ENCODE assay signal across 28 cellular contexts in the genomic region with DNA sequence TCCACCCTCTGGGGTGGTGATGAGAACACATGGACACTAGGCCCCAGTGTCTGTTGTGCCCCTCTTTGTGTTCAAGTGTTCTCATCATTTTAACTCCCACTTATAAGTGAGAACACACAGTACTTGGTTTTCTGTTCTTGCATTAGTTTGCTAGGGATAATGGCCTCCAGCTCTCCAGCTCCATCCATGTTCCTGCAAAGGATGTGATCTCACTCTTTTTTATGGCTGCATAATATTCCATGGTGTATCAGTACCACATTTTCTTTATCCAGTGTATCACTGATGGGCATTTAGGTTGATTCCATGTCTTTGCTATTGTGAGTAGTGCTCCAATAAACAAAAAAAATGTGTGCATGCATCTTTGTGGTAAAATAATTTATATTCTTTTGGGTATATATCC.
DNase-seq lines count a peak whose midpoint lies in the region; ATAC-seq, FAIRE-seq and TF ChIP-seq lines count a peak whose summit lies in the region.
"Had no signal": no experiment of that assay in that cellular context is flagged by ENCODE, and none has a peak within 500 bp of the region (broad histone marks: within the 10 kb centered on the region; RNA-seq: fewer than 3 reads in every experiment).

No MANE protein-coding gene starts in this region.

- no peaks in the 10 kb centered on the region for H3K36me3 ChIP-seq in IMR-90 (ENCODE audit: control insufficient read depth, insufficient read depth, low read length)
- no peaks in the 10 kb centered on the region for H3K36me3 ChIP-seq in K562 (ENCODE audit: control insufficient read depth, insufficient read depth, low read length)
- H3K36me3 ChIP-seq: BE2C, BLaER1 had no signal

- H3K18ac ChIP-seq in H9 (ENCODE audit: insufficient read length, low read depth, low read length): no peak overlapping the region
- H3K18ac ChIP-seq in IMR-90 (ENCODE audit: low read depth, low read length): no peak overlapping the region

- no peaks in the 10 kb centered on the region for H3K9me3 Mint-ChIP-seq in H9

- TF ChIP-seq CTCF in H9 (conservative IDR thresholded peaks at IDR 0.05): no peak
- TF ChIP-seq CTCF in IMR-90 (conservative IDR thresholded peaks at IDR 0.05; ENCODE audit: low read depth, low read length): no peak
- no peak for TF ChIP-seq CTCF in K562 (IDR thresholded peaks at IDR 0.05 in 2 of 3, conservative IDR thresholded peaks at IDR 0.05 in 1 of 3; ENCODE audit: insufficient read depth in 2 of 3, low read depth in 1 of 3, low read length in 3 of 3)

- H2AFZ ChIP-seq in H9 (ENCODE audit: low read length): no peak overlapping the region
- no peak overlapping the region for H2AFZ ChIP-seq in IMR-90 (replicated peaks; ENCODE audit: low read length, poor library complexity)
- no peak overlapping the region for H2AFZ ChIP-seq in K562 (ENCODE audit: low read depth, low read length)

- TF ChIP-seq POLR2A in IMR-90 (IDR thresholded peaks at IDR 0.05; ENCODE audit: low read depth, low read length): no peak
- no peak for TF ChIP-seq POLR2A in K562 (conservative IDR thresholded peaks at IDR 0.05)

- in situ Hi-C loops in IMR-90 (cut with MboI; ENCODE audit: low sequenced_read_pairs): no loop called here
- in situ Hi-C loops in K562 (cut with MboI): no loop called here

- ATAC-seq in IMR-90 (ENCODE audit: low read depth) (no peak), K562 (no peak), HG03139 (IDR thresholded peaks at IDR 0.05; ENCODE audit: unreplicated experiment) (no peak), right cardiac atrium (no peak), GM21717 (IDR thresholded peaks at IDR 0.05; ENCODE audit: unreplicated experiment) (no peak)
- ATAC-seq: GM12878 had no signal

- no peak overlapping the region for H3K27ac ChIP-seq in H9 (ENCODE audit: insufficient read length, low read depth, low read length)
- H3K27ac ChIP-seq in IMR-90 (ENCODE audit: insufficient read depth, low read length): no peak overlapping the region
- no peak overlapping the region for H3K27ac ChIP-seq in K562 (ENCODE audit: extremely low read depth, low read depth, low read length)
- H3K27ac ChIP-seq in right cardiac atrium (ENCODE audit: low read length): no peak overlapping the region
- H3K27ac ChIP-seq: BLaER1 had no signal

- H4K20me1 ChIP-seq in H9 (ENCODE audit: control insufficient read depth, insufficient read depth, insufficient read length) (no peaks in the 10 kb centered on the region), IMR-90 (ENCODE audit: insufficient read depth, low read length) (no peaks in the 10 kb centered on the region), K562 (replicated peaks; ENCODE audit: control insufficient read depth, insufficient read depth, low read length) (no peaks in the 10 kb centered on the region)
- H4K20me1 ChIP-seq: BLaER1 had no signal

- no peak overlapping the region for H2BK12ac ChIP-seq in H9 (ENCODE audit: insufficient read length, low read depth, low read length)

- no peak overlapping the region for H3K27ac Mint-ChIP-seq in H9
- H3K27ac Mint-ChIP-seq: CD4-positive, alpha-beta memory T cell; CD4-positive, CD25-positive, alpha-beta regulatory T cell; CD8-positive, alpha-beta memory T cell had no signal

- H3K9me3 ChIP-seq in H9 (ENCODE audit: control insufficient read depth, low read depth, low read length): no peaks in the 10 kb centered on the region
- H3K9me3 ChIP-seq in IMR-90 (ENCODE audit: control insufficient read depth, insufficient read depth, low read length): no peaks in the 10 kb centered on the region
- no peaks in the 10 kb centered on the region for H3K9me3 ChIP-seq in K562 (replicated peaks; ENCODE audit: control insufficient read depth, insufficient read depth, low read depth, low read length)
- no peaks in the 10 kb centered on the region for H3K9me3 ChIP-seq in right cardiac atrium (ENCODE audit: control insufficient read depth, low read length)
- H3K9me3 ChIP-seq: BE2C, BLaER1 had no signal

- peak overlapping the region; percentile 23 for H3K9ac ChIP-seq in H9 (ENCODE audit: extremely low read depth, insufficient read length, low read length)
- H3K9ac ChIP-seq in IMR-90 (ENCODE audit: low read depth, low read length): no peak overlapping the region
- H3K9ac ChIP-seq in K562 (ENCODE audit: insufficient read depth in 1 of 2, low read depth in 2 of 2, low read length in 2 of 2): no peak overlapping the region
- H3K9ac ChIP-seq: BLaER1 had no signal

- intact Hi-C loops in IMR-90 (cut with micrococcal nuclease) (no loop called here), K562 (cut with micrococcal nuclease) (no loop called here), right cardiac atrium (cut with DNase I) (no loop called here)

- no peak overlapping the region for H4K5ac ChIP-seq in H9 (ENCODE audit: insufficient read length, low read depth, low read length)
- H4K5ac ChIP-seq in IMR-90 (ENCODE audit: low read depth, low read length): no peak overlapping the region

- POLR2A ChIA-PET in IMR-90 (lab: Charles Lee; ENCODE audit: unreplicated experiment) (no interaction called here), K562 (lab: Yijun Ruan, JAX) (no interaction called here)

- dilution Hi-C loops in IMR-90 (cut with HindIII; ENCODE audit: low sequenced_read_pairs, unreplicated experiment): no loop called here

- H4K91ac ChIP-seq in H9 (ENCODE audit: insufficient read length, low read depth, low read length): no peak overlapping the region
- H4K91ac ChIP-seq in IMR-90 (ENCODE audit: insufficient read depth, low read depth, low read length): no peak overlapping the region

- H3K9me1 ChIP-seq in IMR-90 (ENCODE audit: insufficient read depth, low read length): no peaks in the 10 kb centered on the region
- no peaks in the 10 kb centered on the region for H3K9me1 ChIP-seq in K562 (ENCODE audit: control insufficient read depth, insufficient read depth, low read length)

- H3K27me3 ChIP-seq in H9 (ENCODE audit: insufficient read depth, low read length) (no peaks in the 10 kb centered on the region), IMR-90 (ENCODE audit: control insufficient read depth, insufficient read depth, low read length) (no peaks in the 10 kb centered on the region), K562 (ENCODE audit: control insufficient read depth in 2 of 2, insufficient read depth in 2 of 2, low read length in 2 of 2) (no peaks in the 10 kb centered on the region), right cardiac atrium (ENCODE audit: control insufficient read depth, insufficient read depth) (no peaks in the 10 kb centered on the region)
- H3K27me3 ChIP-seq: BE2C, BLaER1 had no signal

- no peak for TF ChIP-seq EP300 in K562 (IDR thresholded peaks at IDR 0.05; ENCODE audit: low read length)

- no peak overlapping the region for H2BK5ac ChIP-seq in H9 (ENCODE audit: insufficient read length, low read length)
- H2BK5ac ChIP-seq in IMR-90 (ENCODE audit: low read depth, low read length, poor library complexity, severe bottlenecking): no peak overlapping the region

- CTCF ChIA-PET in IMR-90 (lab: Yijun Ruan, JAX) (interaction anchor here (1.4 kb wide), 1 partner anchor 11 kb away, joined by 6 read pairs; no protein-coding TSS in a partner anchor), K562 (lab: Yijun Ruan, JAX; ENCODE audit: low intra/inter-chr PET ratio) (no interaction called here)

- no peak overlapping the region for H3K56ac ChIP-seq in H9 (ENCODE audit: insufficient read length, low read depth, low read length)
- H3K56ac ChIP-seq in IMR-90 (ENCODE audit: extremely low read depth, insufficient read depth, low read length): no peak overlapping the region

- no peak overlapping the region for H2BK15ac ChIP-seq in H9 (ENCODE audit: low read depth, low read length)
- H2BK15ac ChIP-seq in IMR-90 (ENCODE audit: low read depth, low read length): no peak overlapping the region

- no peak overlapping the region for H2AK5ac ChIP-seq in H9 (ENCODE audit: insufficient read length, low read length)
- H2AK5ac ChIP-seq in IMR-90 (ENCODE audit: low read depth, low read length): no peak overlapping the region

- H3K4me1 Mint-ChIP-seq in H9: peaks cover 0 to 5% of the 10 kb centered on the region in 2 experiments; a peak in 2 of 4 replicates
- H3K4me1 Mint-ChIP-seq: CD14-positive monocyte; CD4-positive, alpha-beta memory T cell; CD4-positive, CD25-positive, alpha-beta regulatory T cell; CD8-positive, alpha-beta memory T cell had no signal

- H3K79me2 ChIP-seq in H9 (ENCODE audit: insufficient read depth, low read length) (no peaks in the 10 kb centered on the region), K562 (ENCODE audit: control insufficient read depth, insufficient read depth, low read length) (no peaks in the 10 kb centered on the region)

- H3K27me3 Mint-ChIP-seq in H9 (ENCODE audit: low read depth): no peaks in the 10 kb centered on the region
- H3K27me3 Mint-ChIP-seq: CD4-positive, CD25-positive, alpha-beta regulatory T cell had no signal

- H2BK120ac ChIP-seq in H9 (ENCODE audit: low read depth, low read length, poor library complexity, severe bottlenecking) (no peak overlapping the region), IMR-90 (ENCODE audit: low read depth, low read length) (no peak overlapping the region)

- BruUV-seq in IMR-90 (replicated peaks; lab: Mats Ljungman, UMichigan) (no TSS peak), K562 (replicated peaks; lab: Mats Ljungman, UMichigan) (no TSS peak)

- H2AK9ac ChIP-seq in IMR-90 (replicated peaks; ENCODE audit: low read depth, low read length, poor library complexity): no peak overlapping the region

- no peaks in the 10 kb centered on the region for H3K36me3 Mint-ChIP-seq in H9 (ENCODE audit: insufficient read depth in 1 of 3, low read depth in 3 of 3)
- H3K36me3 Mint-ChIP-seq: CD14-positive monocyte; CD4-positive, alpha-beta memory T cell; CD4-positive, CD25-positive, alpha-beta regulatory T cell had no signal

- no peaks in the 10 kb centered on the region for H3K79me1 ChIP-seq in H9 (ENCODE audit: insufficient read depth, low read depth, low read length, poor library complexity, severe bottlenecking)
- H3K79me1 ChIP-seq in IMR-90 (ENCODE audit: low read depth in 1 of 2, low read length in 2 of 2): no peaks in the 10 kb centered on the region; a peak in 1 of 4 replicates

- H3K23ac ChIP-seq in H9 (ENCODE audit: insufficient read length, low read depth, low read length) (no peak overlapping the region), IMR-90 (ENCODE audit: low read depth, low read length) (no peak overlapping the region)

- DNase-seq in H9 (no peak), IMR-90 (no peak), K562 (ENCODE audit: extremely low read depth in 1 of 4, low spot score in 3 of 4) (no peak), right cardiac atrium (no peak)
- no peak for DNase-seq in stimulated activated CD4-positive, alpha-beta T cell treated with anti-CD3 and anti-CD28 coated beads, Interleukin-12 subunit alpha, Interleukin-12 subunit beta, amount 100 ng/mL, for 4 hours
- DNase-seq: 8988T; ACHN; BE2C; C1 segment of cervical spinal cord; CD4-positive, alpha-beta memory T cell; CD4-positive, CD25-positive, alpha-beta regulatory T cell; CD8-positive, alpha-beta memory T cell; COR-L47; DMS 273 treated with DMSO at 0.1 percent for 48 hours; DMS153; DMS53; DMS79; DND-41; EL; GDM1 had no signal

- H2BK20ac ChIP-seq in H9 (ENCODE audit: low read depth, low read length, poor library complexity, severe bottlenecking) (no peak overlapping the region), IMR-90 (ENCODE audit: low read depth, low read length) (no peak overlapping the region)

- H3K4me1 ChIP-seq in H9 (ENCODE audit: insufficient read depth, low read length): no peaks in the 10 kb centered on the region
- 0 out of 2 replicates have a peak, but pooled peaks cover 3% of the 10 kb centered on the region for H3K4me1 ChIP-seq in IMR-90 (ENCODE audit: control insufficient read depth, insufficient read depth, low read length)
- no peaks in the 10 kb centered on the region for H3K4me1 ChIP-seq in K562 (replicated peaks in 1 of 2; ENCODE audit: control insufficient read depth in 2 of 2, insufficient read depth in 2 of 2, low read length in 2 of 2)
- H3K4me1 ChIP-seq in right cardiac atrium (ENCODE audit: control insufficient read depth, insufficient read depth, low read length): no peaks in the 10 kb centered on the region
- H3K4me1 ChIP-seq: BE2C, BLaER1 had no signal

- no peak overlapping the region for H3K4me3 Mint-ChIP-seq in H9
- H3K4me3 Mint-ChIP-seq: CD14-positive monocyte; CD4-positive, alpha-beta memory T cell; CD4-positive, CD25-positive, alpha-beta regulatory T cell; CD8-positive, alpha-beta memory T cell had no signal

- no peak overlapping the region for H3T11ph ChIP-seq in H9 (ENCODE audit: low read length)

- no peak overlapping the region for H3K4ac ChIP-seq in H9 (ENCODE audit: low read depth, low read length)
- no peak overlapping the region for H3K4ac ChIP-seq in IMR-90 (ENCODE audit: low read depth, low read length)

- H3K4me2 ChIP-seq in H9 (ENCODE audit: insufficient read depth, insufficient read length, low read length) (no peak overlapping the region), IMR-90 (ENCODE audit: low read depth, low read length) (no peak overlapping the region), K562 (ENCODE audit: insufficient read depth, low read length) (no peak overlapping the region)
- H3K4me2 ChIP-seq: BLaER1 had no signal

- no peak for FAIRE-seq in K562 (lab: Jason Lieb, UNC)
- FAIRE-seq: A204.1, GM12878, GM12892, GM18507 had no signal

- no peak overlapping the region for H4K8ac ChIP-seq in H9 (replicated peaks; ENCODE audit: insufficient read length, low read depth, low read length)
- H4K8ac ChIP-seq in IMR-90 (ENCODE audit: low read depth in 2 of 2, low read length in 2 of 2): no peak overlapping the region

- no peak for TF ChIP-seq RAD21 in IMR-90 (IDR thresholded peaks at IDR 0.05; ENCODE audit: low read length)
- TF ChIP-seq RAD21 in K562 (CRISPR knock-in tag; conservative IDR thresholded peaks at IDR 0.05 in 1 of 2, IDR thresholded peaks at IDR 0.05 in 1 of 2): no peak

- H3K14ac ChIP-seq in H9 (ENCODE audit: insufficient read depth, low read length) (no peak overlapping the region), IMR-90 (replicated peaks; ENCODE audit: low read depth, low read length) (0 out of 2 replicates have a peak overlapping the region, but pooled peaks have one; percentile 26)

- H3K4me3 ChIP-seq in IMR-90 (ENCODE audit: insufficient read depth, low read depth, low read length) (no peak overlapping the region), K562 (no peak overlapping the region), right cardiac atrium (ENCODE audit: low read length) (no peak overlapping the region)
- H3K4me3 ChIP-seq: BLaER1, GM12878 had no signal

- H3K23me2 ChIP-seq in H9 (ENCODE audit: insufficient read length, low read depth, low read length, poor library complexity, severe bottlenecking): no peaks in the 10 kb centered on the region
